Comparison of ENCODE assay signal across 1 cellular context in the genomic region with DNA sequence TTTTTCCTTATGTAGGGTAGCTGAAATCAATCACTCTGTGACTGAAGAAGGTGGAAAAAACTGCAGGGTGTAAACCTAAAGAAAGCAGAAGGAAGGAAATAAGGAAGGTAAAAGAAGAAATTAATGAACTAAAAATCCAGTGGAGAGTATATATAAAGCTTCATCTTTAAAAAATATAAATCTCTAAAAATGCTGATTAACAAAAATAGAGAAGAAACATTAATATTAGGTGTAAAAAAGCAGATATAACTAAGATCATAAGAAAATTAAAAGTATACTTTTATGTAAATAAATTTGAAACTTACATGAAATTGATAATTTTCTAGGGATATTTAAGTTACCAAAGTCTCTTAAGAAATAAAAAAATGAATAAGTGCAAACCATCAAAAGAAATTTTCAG.
TF ChIP-seq lines count a peak whose summit lies in the region.

No MANE protein-coding gene starts in this region.

TF ChIP-seq in GM23338, 12 proteins besides CTCF, POLR2A, EP300 and RAD21 (continued from another document):
- TF ChIP-seq REST (IDR thresholded peaks at IDR 0.05; ENCODE audit: unreplicated experiment) (no peak), POLR2AphosphoS5 (IDR thresholded peaks at IDR 0.05; ENCODE audit: low read depth) (no peak), ETS1 (IDR thresholded peaks at IDR 0.05) (no peak)
